Comparison of ENCODE assay signal across 17 cellular contexts in the genomic region with DNA sequence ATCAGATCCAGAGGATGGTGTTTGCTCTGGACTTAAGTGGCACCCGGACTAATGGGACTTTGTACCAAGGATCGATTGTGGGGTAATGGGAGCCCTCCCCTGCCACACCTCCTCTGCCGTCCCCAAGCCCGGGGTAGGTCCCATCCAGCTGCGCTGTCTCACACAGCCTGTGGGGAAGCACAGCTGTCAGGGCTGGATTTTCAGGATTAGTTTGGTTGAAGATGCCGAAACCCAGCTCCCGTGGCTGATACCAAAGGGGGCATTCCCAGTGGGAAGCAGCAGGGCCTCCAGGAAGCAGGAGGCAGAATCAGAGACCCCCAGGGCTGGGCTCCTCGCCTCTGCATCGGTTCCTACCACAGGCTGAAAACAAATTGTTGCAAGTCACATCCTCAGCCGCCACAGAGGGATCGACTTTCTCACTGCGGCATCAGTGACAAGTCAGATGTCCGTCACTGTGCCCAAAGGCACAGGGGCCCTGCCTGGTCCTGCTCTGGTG. TPM values are rescaled to one million over a fixed set of nuclear protein-coding genes. Genes with fewer than 3 reads are reported as not detected.
DNase-seq lines count a peak whose midpoint lies in the region; ATAC-seq, FAIRE-seq and TF ChIP-seq lines count a peak whose summit lies in the region.
"Had no signal": no experiment of that assay in that cellular context is flagged by ENCODE, and none has a peak within 500 bp of the region (broad histone marks: within the 10 kb centered on the region; RNA-seq: fewer than 3 reads in every experiment).

No MANE protein-coding gene starts in this region.

- TF ChIP-seq POLR2A in upper lobe of left lung (IDR thresholded peaks at IDR 0.05), result no peak

- H2AFZ ChIP-seq in osteoblast (ENCODE audit: low read length), result no peak overlapping the region

- H3K4me2 ChIP-seq in osteoblast (ENCODE audit: insufficient read depth, low read length), result no peak overlapping the region

- intact Hi-C loops in kidney (cut with DNase I), result no loop called here

- no peak for TF ChIP-seq EP300 in upper lobe of left lung (IDR thresholded peaks at IDR 0.05)

- WGBS in upper lobe of left lung, 2 donors, result 43 to 76% methylated on average over 9 to 13 of the region's 13 CpGs

- H3K9ac ChIP-seq in NT2/D1 (ENCODE audit: insufficient read length, low read depth) (peak overlapping the region; percentile 1), kidney (ENCODE audit: low read length in 2 of 2) (no peak overlapping the region)

- H3K9me3 ChIP-seq in NT2/D1 (ENCODE audit: insufficient read depth, low read length), result no peaks in the 10 kb centered on the region
- no peaks in the 10 kb centered on the region for H3K9me3 ChIP-seq in kidney (ENCODE audit: control insufficient read depth in 1 of 2, low read length in 2 of 2)
- no peaks in the 10 kb centered on the region for H3K9me3 ChIP-seq in osteoblast (ENCODE audit: low read depth, low read length)
- no peaks in the 10 kb centered on the region for H3K9me3 ChIP-seq in upper lobe of left lung

- no peak for TF ChIP-seq CTCF in C4-2B (conservative IDR thresholded peaks at IDR 0.05)
- no peak for TF ChIP-seq CTCF in kidney (IDR thresholded peaks at IDR 0.05; ENCODE audit: borderline replicate concordance, extremely low read depth, insufficient read depth)
- no peak for TF ChIP-seq CTCF in osteoblast (IDR thresholded peaks at IDR 0.05; ENCODE audit: extremely low read depth, low read depth, low read length)
- TF ChIP-seq CTCF in upper lobe of left lung (IDR thresholded peaks at IDR 0.05), result no peak

- H3K4me1 ChIP-seq in NT2/D1 (ENCODE audit: insufficient read depth, insufficient read length) (peaks cover 26% of the 10 kb centered on the region), kidney (ENCODE audit: control insufficient read depth in 1 of 2, insufficient read depth in 1 of 2, low read depth in 1 of 2, low read length in 2 of 2) (no peaks in the 10 kb centered on the region), osteoblast (ENCODE audit: insufficient read depth, low read length) (peaks cover 8% of the 10 kb centered on the region), upper lobe of left lung (no peaks in the 10 kb centered on the region)

- H3K79me2 ChIP-seq in osteoblast (ENCODE audit: insufficient read depth, low read length), result no peaks in the 10 kb centered on the region

- H3K36me3 ChIP-seq in NT2/D1 (ENCODE audit: insufficient read depth, insufficient read length, low read length), result no peaks in the 10 kb centered on the region
- no peaks in the 10 kb centered on the region for H3K36me3 ChIP-seq in kidney (ENCODE audit: control insufficient read depth in 1 of 2, insufficient read depth in 2 of 2, low read length in 2 of 2)
- no peaks in the 10 kb centered on the region for H3K36me3 ChIP-seq in osteoblast (ENCODE audit: insufficient read depth, low read length)
- H3K36me3 ChIP-seq in upper lobe of left lung, result no peaks in the 10 kb centered on the region

- H4K20me1 ChIP-seq in osteoblast (ENCODE audit: insufficient read depth, low read length), result no peaks in the 10 kb centered on the region

- DNase-seq in NT2/D1 (ENCODE audit: low read depth, low spot score), result no peak
- peak; percentile 41 for DNase-seq in kidney
- DNase-seq in osteoblast (ENCODE audit: insufficient read length, low spot score, missing footprints), result peak; percentile 69
- no peak for DNase-seq in NAMALWA (ENCODE audit: low spot score)
- no peak for DNase-seq in upper lobe of left lung
- DNase-seq: H7, NCI-H1436 treated with DMSO at 0.1 percent for 48 hours, NCI-H345, NCI-H526, SHP77 had no signal

- no peak for ATAC-seq in HG02759 (IDR thresholded peaks at IDR 0.05; ENCODE audit: unreplicated experiment)
- no peak for ATAC-seq in upper lobe of left lung (ENCODE audit: low FRiP score in 2 of 2)
- no peak for ATAC-seq in GM18517 (IDR thresholded peaks at IDR 0.05; ENCODE audit: unreplicated experiment)
- ATAC-seq: K562 had no signal

- peak overlapping the region; percentile 52 for H3K27ac ChIP-seq in C4-2B
- H3K27ac ChIP-seq in kidney (ENCODE audit: low read depth in 2 of 2, low read length in 2 of 2), result no peak overlapping the region
- no peak overlapping the region for H3K27ac ChIP-seq in osteoblast (ENCODE audit: low read depth, low read length)
- no peak overlapping the region for H3K27ac ChIP-seq in upper lobe of left lung

- no peaks in the 10 kb centered on the region for H3K27me3 ChIP-seq in NT2/D1 (ENCODE audit: insufficient read depth, insufficient read length)
- peaks cover 14% of the 10 kb centered on the region for H3K27me3 ChIP-seq in osteoblast (ENCODE audit: insufficient read depth, low read length)
- H3K27me3 ChIP-seq in upper lobe of left lung, result no peaks in the 10 kb centered on the region

- FAIRE-seq in kidney (lab: Jason Lieb, UNC), result no peak
- FAIRE-seq: K562 had no signal

- H3K4me3 ChIP-seq in NT2/D1 (ENCODE audit: insufficient read length, low read depth), result no peak overlapping the region
- no peak overlapping the region for H3K4me3 ChIP-seq in kidney (ENCODE audit: low read length in 2 of 2)
- H3K4me3 ChIP-seq in osteoblast (ENCODE audit: insufficient read depth, low read length), result no peak overlapping the region
- H3K4me3 ChIP-seq in upper lobe of left lung, result no peak overlapping the region
- H3K4me3 ChIP-seq: K562 had no signal

RNA-seq across cellular contexts. Expression of a gene that starts 59.7 kb away (rescaled TPM):
- 0.13 TPM for total RNA-seq in kidney
- not detected for polyA plus RNA-seq in kidney (ENCODE audit: insufficient read depth, low read depth, low replicate concordance)
- under 0.01 TPM in 1 of 2 replicates, not detected in the other for total RNA-seq in osteoblast
- under 1 TPM in 1 of 6 donors, not detected in 5; 0.15 TPM for total RNA-seq in upper lobe of left lung
- total RNA-seq: A673, HT1080 had no signal
- polyA plus RNA-seq: CD14-positive monocyte had no signal

Comparison
In these comparisons a context has a peak if more than half of its experiments do, and no peak if none do; other contexts are left out.
1. DNase-seq: peak in kidney (single experiment) and osteoblast (single experiment); none in NT2/D1 (single experiment), NAMALWA (single experiment) and upper lobe of left lung (0 of 2).